20 cellular contexts compared by ENCODE assay signal in the genomic region with DNA sequence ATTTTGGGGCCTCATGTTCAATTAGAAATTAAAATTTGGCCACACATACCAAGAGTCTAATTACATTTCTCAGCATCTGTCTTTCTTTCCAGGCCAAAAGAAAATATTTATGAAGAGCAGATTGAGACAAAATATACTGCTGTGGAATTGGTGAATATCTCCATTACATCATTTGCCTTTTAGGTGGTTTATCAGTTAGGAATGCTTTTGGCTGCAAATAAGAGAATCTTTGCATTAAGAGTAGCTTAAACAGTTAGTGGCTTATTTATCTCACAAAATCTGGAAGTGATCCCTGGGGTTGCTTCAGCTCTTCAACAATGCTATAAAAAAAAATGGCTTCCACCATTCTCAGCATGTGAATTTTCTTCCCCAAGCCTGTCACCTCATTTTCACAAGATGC.
DNase-seq lines count a peak whose midpoint lies in the region; ATAC-seq and TF ChIP-seq lines count a peak whose summit lies in the region.
"Had no signal": no experiment of that assay in that cellular context is flagged by ENCODE, and none has a peak within 500 bp of the region (broad histone marks: within the 10 kb centered on the region; RNA-seq: fewer than 3 reads in every experiment).

No MANE protein-coding gene starts in this region.

- intact Hi-C loops in heart right ventricle (cut with DNase I): loop anchor here in 9 of 10 donors (5.0 to 10.0 kb wide), 8 partner anchors 58 to 1205 kb away; no protein-coding TSS in a partner anchor
- intact Hi-C loops in Right ventricle myocardium superior (cut with DNase I): loop anchor here (5.0 kb wide), 1 partner anchor 288 kb away; no protein-coding TSS in a partner anchor
- intact Hi-C loops in ascending aorta (cut with DNase I): loop anchor here (5.0 kb wide), 1 partner anchor 1198 kb away; no protein-coding TSS in a partner anchor
- intact Hi-C loops in prostate gland (cut with DNase I): loop anchor here (5.0 to 10.0 kb wide), 2 partner anchors 295 to 1198 kb away; no protein-coding TSS in a partner anchor

- no peaks in the 10 kb centered on the region for H3K27me3 ChIP-seq in heart right ventricle
- H3K27me3 ChIP-seq in ascending aorta: no peaks in the 10 kb centered on the region
- no peaks in the 10 kb centered on the region for H3K27me3 ChIP-seq in muscle layer of colon (ENCODE audit: control insufficient read depth in 1 of 2, insufficient read depth in 2 of 2, low read length in 2 of 2)
- H3K27me3 ChIP-seq in prostate gland (replicated peaks; ENCODE audit: insufficient read depth): no peaks in the 10 kb centered on the region
- H3K27me3 ChIP-seq: upper lobe of left lung had no signal

- H3K27ac ChIP-seq in heart right ventricle (peak overlapping the region in 7 of 10 donors; percentile 9 to 68 (median 24)), ascending aorta (peak overlapping the region; percentile 30 to 44), muscle layer of colon (ENCODE audit: low read depth, low read length) (peak overlapping the region; percentile 48), prostate gland (no peak overlapping the region)
- H3K27ac ChIP-seq: C4-2B, upper lobe of left lung, WERI-Rb-1 had no signal

- ATAC-seq in heart right ventricle (no peak), Right ventricle myocardium superior (ENCODE audit: poor library complexity) (no peak), HG02970 (IDR thresholded peaks at IDR 0.05; ENCODE audit: low FRiP score, unreplicated experiment) (no peak), HG03378 (IDR thresholded peaks at IDR 0.05; ENCODE audit: unreplicated experiment) (no peak)
- ATAC-seq: natural killer cell; PC-3; stimulated activated naive CD8-positive, alpha-beta T cell treated with anti-CD3 and anti-CD28 coated beads, Interleukin-15, Interleukin-2, amounts not matched to agents 100 U/mL and 50 U/mL, for 24 hours had no signal

- no peak for TF ChIP-seq POLR2A in prostate gland (IDR thresholded peaks at IDR 0.05)

- H3K4me3 ChIP-seq in heart right ventricle (no peak overlapping the region), ascending aorta (no peak overlapping the region), muscle layer of colon (ENCODE audit: low read depth in 1 of 2, low read length in 2 of 2) (no peak overlapping the region), prostate gland (no peak overlapping the region)
- H3K4me3 ChIP-seq: skin epidermis, upper lobe of left lung had no signal

- H3K4me1 ChIP-seq in heart right ventricle (peaks cover 4 to 44% (median 22%) of the 10 kb centered on the region in 9 donors), ascending aorta (peaks cover 7 to 13% of the 10 kb centered on the region in 2 donors), muscle layer of colon (ENCODE audit: insufficient read depth, low read length) (peaks cover 6% of the 10 kb centered on the region), prostate gland (replicated peaks) (no peaks in the 10 kb centered on the region)

- no peak for DNase-seq in heart right ventricle
- DNase-seq in Right ventricle myocardium superior: no peak
- no peak for DNase-seq in ascending aorta (ENCODE audit: low spot score in 2 of 2)
- DNase-seq in iPS-NIHi7 (ENCODE audit: extremely low spot score): no peak
- no peak for DNase-seq in prostate gland (ENCODE audit: low spot score)
- DNase-seq: activated CD8-positive, alpha-beta memory T cell treated with anti-CD3 and anti-CD28 coated beads, Interleukin-2, amount 50 U/mL, for 4 hours; MM.1S; natural killer cell; NCI-H2227 treated with DMSO at 0.1 percent for 48 hours; PC-3; posterior cingulate gyrus; stimulated activated naive CD8-positive, alpha-beta T cell treated with anti-CD3 and anti-CD28 coated beads, Interleukin-15, Interleukin-2, amounts not matched to agents 100 U/mL and 50 U/mL, for 24 hours; T-helper 2 cell; upper lobe of left lung; WERI-Rb-1 had no signal

- H3K9me3 ChIP-seq in heart right ventricle: no peaks in the 10 kb centered on the region
- no peaks in the 10 kb centered on the region for H3K9me3 ChIP-seq in ascending aorta
- no peaks in the 10 kb centered on the region for H3K9me3 ChIP-seq in muscle layer of colon (ENCODE audit: low read length)
- H3K9me3 ChIP-seq in prostate gland: no peaks in the 10 kb centered on the region
- H3K9me3 ChIP-seq: upper lobe of left lung had no signal

- H3K9ac ChIP-seq in muscle layer of colon (ENCODE audit: low read length): no peak overlapping the region

- TF ChIP-seq CTCF in heart right ventricle (IDR thresholded peaks at IDR 0.05): no peak
- TF ChIP-seq CTCF in ascending aorta (IDR thresholded peaks at IDR 0.05): no peak
- TF ChIP-seq CTCF in prostate gland (IDR thresholded peaks at IDR 0.05): no peak

- no peaks in the 10 kb centered on the region for H3K36me3 ChIP-seq in heart right ventricle
- H3K36me3 ChIP-seq in ascending aorta: no peaks in the 10 kb centered on the region
- H3K36me3 ChIP-seq in muscle layer of colon (ENCODE audit: insufficient read depth, low read length): no peaks in the 10 kb centered on the region
- no peaks in the 10 kb centered on the region for H3K36me3 ChIP-seq in prostate gland
- H3K36me3 ChIP-seq: upper lobe of left lung, WERI-Rb-1 had no signal

Comparison
In these comparisons a context has a peak if more than half of its experiments do, and no peak if none do; other contexts are left out.
1. H3K27ac ChIP-seq: peak in heart right ventricle (7 of 10), ascending aorta (2 of 2) and muscle layer of colon (single experiment); none in prostate gland (0 of 2).